Comparison of ENCODE assay signal across 1 cellular context in genomic region chr12:124401563-124402180, GRCh38.
TF ChIP-seq lines count a peak whose summit lies in the region.

No MANE protein-coding gene starts in this region.

TF ChIP-seq in H1, 55 proteins besides CTCF, POLR2A, EP300 and RAD21:
- TF ChIP-seq CBX8 (IDR thresholded peaks at IDR 0.05; ENCODE audit: borderline replicate concordance, low read depth, low read length), result no peak
